Comparison of ENCODE assay signal across 8 cellular contexts in the genomic region with DNA sequence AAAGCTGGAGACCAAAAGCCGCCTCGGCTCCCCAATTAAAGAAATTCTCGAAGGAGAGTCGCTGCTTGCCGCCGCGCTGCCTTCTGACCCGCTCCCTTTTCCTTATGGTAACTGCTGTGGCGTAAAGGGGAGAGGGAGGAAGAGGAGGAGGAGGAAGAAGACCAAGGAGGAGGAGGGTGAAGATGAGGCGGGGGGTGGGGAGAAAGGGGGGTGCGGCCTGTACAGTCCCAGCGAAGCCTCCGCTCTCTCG. TPM values are rescaled to one million over a fixed set of nuclear protein-coding genes. Genes with fewer than 3 reads are reported as not detected.
A peak's percentile ranks its signal among the peaks of the same experiment; 100 is the strongest.
DNase-seq lines count a peak whose midpoint lies in the region; ATAC-seq and TF ChIP-seq lines count a peak whose summit lies in the region.

No MANE protein-coding gene starts in this region.

- H3K9me3 ChIP-seq in body of pancreas, result no peaks in the 10 kb centered on the region

- 0% methylated on average over 14 of the region's 14 CpGs for WGBS in body of pancreas, 2 donors
- 0% methylated on average over 14 of the region's 14 CpGs for WGBS in lower leg skin, 2 donors

- ATAC-seq in body of pancreas, result no peak

- H3K27ac ChIP-seq in body of pancreas, result peak overlapping the region; percentile 86 to 94 (median 90)

- H3K36me3 ChIP-seq in body of pancreas (replicated peaks in 1 of 2; ENCODE audit: insufficient read depth in 1 of 2, low read depth in 2 of 2), result no peaks in the 10 kb centered on the region

- peak overlapping the region; percentile 51 to 75 for H3K4me3 ChIP-seq in body of pancreas
- H3K4me3 ChIP-seq in lower leg skin (ENCODE audit: low read depth, poor library complexity, severe bottlenecking), result peak overlapping the region; percentile 71

- TF ChIP-seq POLR2A in body of pancreas (IDR thresholded peaks at IDR 0.05) (no peak), lower leg skin (IDR thresholded peaks at IDR 0.05) (no peak)

- DNase-seq in stimulated activated CD8-positive, alpha-beta memory T cell treated with anti-CD3 and anti-CD28 coated beads, Interleukin-12 subunit alpha, Interleukin-12 subunit beta, amount 100 ng/mL, for 4 hours (ENCODE audit: low read depth), result peak; percentile 6
- no peak for DNase-seq in stimulated activated CD8-positive, alpha-beta memory T cell treated with anti-CD3 and anti-CD28 coated beads, Interleukin-4, amount 100 ng/mL, for 48 hours
- DNase-seq in body of pancreas (no peak), lower leg skin (ENCODE audit: low spot score in 2 of 2) (no peak), SHP77 treated with DMSO at 0.1 percent for 48 hours (lab: John Stamatoyannopoulos, UW) (no peak), T1000 (lab: John Stamatoyannopoulos, UW) (no peak), NCI-H2196 treated with DMSO at 0.1 percent for 48 hours (lab: John Stamatoyannopoulos, UW; ENCODE audit: unreplicated experiment) (no peak), COLO829 (ENCODE audit: low spot score) (no peak)

- H3K4me1 ChIP-seq in body of pancreas, result peaks cover 20% of the 10 kb centered on the region

- H3K27me3 ChIP-seq in body of pancreas, result no peaks in the 10 kb centered on the region

- intact Hi-C loops in body of pancreas (cut with DNase I) (no loop called here), lower leg skin (cut with DNase I; ENCODE audit: low total_unique reads) (no loop called here)

- TF ChIP-seq CTCF in body of pancreas (IDR thresholded peaks at IDR 0.05) (no peak), lower leg skin (IDR thresholded peaks at IDR 0.05) (peak in 1 of 3 donors; percentile 3)

RNA-seq across cellular contexts. Expression of gene CNOT4, which starts 0.4 kb away (rescaled TPM):
- total RNA-seq in body of pancreas, result 10 to 100 TPM; 11.9 to 12.2 TPM
- total RNA-seq in lower leg skin, result 10 to 100 TPM; 13.4 to 20.4 (median 16.4) TPM

RNA-seq across cellular contexts. Expression of gene NUP205, which starts 48.2 kb away (rescaled TPM):
- total RNA-seq in body of pancreas (10 to 100 TPM; 13.7 to 24.4 TPM), lower leg skin (10 to 100 TPM; 27.6 to 33.9 (median 28.8) TPM)
